26 cellular contexts compared by ENCODE assay signal in the genomic region with DNA sequence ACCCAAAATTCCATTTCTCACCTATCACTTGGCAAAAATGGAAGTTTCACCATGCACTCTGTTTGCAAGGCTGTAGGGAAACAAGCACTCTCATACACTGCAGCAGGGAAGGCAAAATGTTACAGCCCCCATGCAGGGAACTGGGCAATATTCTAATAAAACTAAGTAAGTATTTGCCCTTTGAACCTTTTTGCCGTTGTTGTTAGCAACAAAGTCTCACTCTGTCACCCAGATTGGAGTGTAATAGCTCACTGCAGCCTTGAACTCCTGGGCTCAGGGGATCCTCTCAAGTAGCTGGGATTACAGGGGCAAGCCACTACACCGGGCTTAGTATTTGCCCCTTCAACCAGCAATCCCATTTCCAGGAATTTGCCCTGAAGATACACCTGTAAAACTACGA.
"Had no signal": no experiment of that assay in that cellular context is flagged by ENCODE, and none has a peak within 500 bp of the region (broad histone marks: within the 10 kb centered on the region; RNA-seq: fewer than 3 reads in every experiment).

No MANE protein-coding gene starts in this region.

- H3K4me3 ChIP-seq: coronary artery, dorsolateral prefrontal cortex, esophagus squamous epithelium, gastrocnemius medialis, heart right ventricle, left lung, lower lobe of right lung, mucosa of descending colon had no signal

- H3K27me3 ChIP-seq: dorsolateral prefrontal cortex, esophagus squamous epithelium, gastrocnemius medialis, heart right ventricle, left lung had no signal

- H3K4me1 Mint-ChIP-seq: immature natural killer cell, mesothelial cell of epicardium had no signal

- H3K4me3 Mint-ChIP-seq: immature natural killer cell, mesothelial cell of epicardium, naive B cell had no signal

- H3K27ac ChIP-seq: coronary artery, dorsolateral prefrontal cortex, esophagus squamous epithelium, gastrocnemius medialis, heart right ventricle, left lung, lower lobe of right lung had no signal

- H3K9me3 ChIP-seq: esophagus squamous epithelium, gastrocnemius medialis, left lung, lower lobe of right lung, mucosa of descending colon had no signal

- H3K27me3 Mint-ChIP-seq: naive B cell had no signal

- H3K4me1 ChIP-seq: esophagus squamous epithelium, gastrocnemius medialis, heart right ventricle, left lung, lower lobe of right lung had no signal

- FAIRE-seq: colon, endothelial cell of umbilical vein, kidney had no signal

- DNase-seq: dermis blood vessel endothelial cell; dorsolateral prefrontal cortex; effector CD4-positive, alpha-beta T cell; effector memory CD4-positive, alpha-beta T cell; esophagus squamous epithelium; foreskin fibroblast; foreskin melanocyte; gastrocnemius medialis; glutamatergic neuron; head of caudate nucleus; heart right ventricle; hypothalamus; immature natural killer cell; islet precursor cell; kidney; kidney glomerular epithelial cell; left lung; left ventricle myocardium superior; lower lobe of right lung; mesenchymal stem cell; mucosa of descending colon; naive B cell had no signal

- ATAC-seq: gastrocnemius medialis, heart right ventricle, left lung, left ventricle myocardium superior, lower lobe of right lung, mucosa of descending colon had no signal

- H3K27ac Mint-ChIP-seq: immature natural killer cell, mesothelial cell of epicardium had no signal
